ENCODE assay signal across 20 cellular contexts in the genomic region with DNA sequence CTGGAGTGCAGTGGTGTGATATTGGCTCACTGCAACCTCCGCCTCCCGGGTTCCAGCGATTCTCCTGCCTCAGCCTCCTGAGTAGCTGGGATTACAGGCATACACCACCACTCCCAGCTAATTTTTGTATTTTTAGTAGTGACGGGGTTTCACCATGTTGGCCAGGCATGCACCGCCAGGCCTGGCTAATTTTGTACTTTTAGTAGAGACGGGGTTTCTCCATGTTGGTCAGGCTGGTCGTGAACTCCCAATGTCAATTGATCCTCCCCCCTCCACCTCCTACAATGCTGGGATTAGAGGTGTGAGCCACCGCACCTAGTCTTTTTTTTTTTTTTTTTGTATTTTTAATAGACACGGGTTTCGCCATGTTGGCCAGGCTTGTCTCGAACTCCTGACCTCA. TPM values are rescaled to one million over a fixed set of nuclear protein-coding genes. Genes with fewer than 3 reads are reported as not detected.
"Had no signal": no experiment of that assay in that cellular context is flagged by ENCODE, and none has a peak within 500 bp of the region (broad histone marks: within the 10 kb centered on the region; RNA-seq: fewer than 3 reads in every experiment).

No MANE protein-coding gene starts in this region.

RNA-seq across cellular contexts. Expression of a gene that starts 42.2 kb away (rescaled TPM):
- total RNA-seq: natural killer cell treated with Interleukin-12 subunit alpha and Interleukin-12 subunit beta and Interleukin-15 and Interleukin-18, amount 100 ng/mL, for 72 hours; neural crest cell; occipital lobe; omental fat pad; osteoblast; osteocyte; pancreas; posterior vena cava; pulmonary artery endothelial cell; renal cortical epithelial cell; right cardiac atrium; right lobe of liver; sciatic nerve; sigmoid colon; skeletal muscle tissue; smooth muscle cell; spleen had no signal
- polyA plus RNA-seq: naive thymus-derived CD8-positive, alpha-beta T cell; neural cell; right cardiac atrium; smooth muscle cell had no signal

RNA-seq across cellular contexts. Expression of a gene that starts 55.6 kb away (rescaled TPM):
- total RNA-seq: natural killer cell; natural killer cell treated with Interleukin-12 subunit alpha and Interleukin-12 subunit beta and Interleukin-15 and Interleukin-18, amount 100 ng/mL, for 72 hours; osteocyte; pulmonary artery endothelial cell had no signal
- polyA plus RNA-seq: neural cell had no signal
